Comparison of ENCODE assay signal across 1 cellular context in the genomic region with DNA sequence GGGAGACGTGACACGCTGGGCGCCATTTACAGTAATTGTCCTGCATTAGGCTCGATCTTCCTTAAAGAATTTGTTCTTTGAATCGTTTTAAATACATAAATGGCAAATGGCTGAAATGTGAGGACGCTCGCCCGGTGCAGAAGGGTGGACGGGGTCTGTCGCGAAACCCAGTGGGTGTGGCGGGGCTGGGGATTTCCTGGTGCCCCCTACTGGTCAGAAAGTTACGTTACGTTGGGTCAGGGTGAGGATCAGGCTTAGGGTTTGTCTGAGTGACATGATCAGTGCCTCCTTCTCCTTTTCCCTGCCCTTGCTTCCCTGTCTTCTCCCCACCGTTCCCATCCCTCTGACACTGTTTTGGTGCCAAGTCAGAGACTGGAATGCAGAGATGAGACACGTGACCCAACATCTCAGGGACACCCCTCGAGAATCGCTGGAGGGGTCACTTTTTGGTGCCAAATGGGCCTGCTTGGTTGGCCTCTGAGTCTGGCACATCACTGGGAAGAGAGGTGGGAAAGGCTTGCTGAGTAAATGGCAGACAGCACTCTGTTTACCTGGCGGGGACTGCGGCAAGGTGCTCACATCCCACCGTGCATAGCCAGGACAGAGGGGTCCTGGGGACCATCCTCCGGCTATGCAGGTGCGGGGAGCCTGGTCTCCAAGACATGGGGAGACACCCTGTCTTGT.
A peak's percentile ranks its signal among the peaks of the same experiment; 100 is the strongest.
TF ChIP-seq lines count a peak whose summit lies in the region.

No MANE protein-coding gene starts in this region.

TF ChIP-seq in H1, 55 proteins besides CTCF, POLR2A, EP300 and RAD21:
- TF ChIP-seq RBBP5 (IDR thresholded peaks at IDR 0.05; ENCODE audit: borderline replicate concordance, low read depth, low read length) (no peak), GABPA (IDR thresholded peaks at IDR 0.05; ENCODE audit: borderline replicate concordance, insufficient read depth, low read length) (0 out of 2 replicates have a peak, but pooled peaks have one; percentile 49)
